Comparison of ENCODE assay signal across 9 cellular contexts in the genomic region with DNA sequence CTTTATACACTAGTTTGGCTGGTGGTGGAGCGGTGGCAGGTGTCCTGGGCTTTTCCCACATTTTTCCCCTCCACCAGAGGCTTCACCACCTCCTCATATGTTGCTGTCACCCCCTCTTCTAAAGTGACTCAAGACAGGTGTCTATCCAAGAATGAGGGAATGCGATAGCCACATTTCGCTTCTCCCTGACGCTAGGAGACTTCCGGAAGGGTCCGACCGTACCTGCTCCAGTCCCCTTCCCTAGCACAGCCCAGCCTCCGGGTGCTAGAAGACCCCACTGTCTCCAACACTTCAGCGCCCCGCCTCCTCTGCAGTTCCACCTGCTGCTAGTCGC. TPM values are rescaled to one million over a fixed set of nuclear protein-coding genes. Genes with fewer than 3 reads are reported as not detected.
DNase-seq lines count a peak whose midpoint lies in the region; ATAC-seq, FAIRE-seq and TF ChIP-seq lines count a peak whose summit lies in the region.
"Had no signal": no experiment of that assay in that cellular context is flagged by ENCODE, and none has a peak within 500 bp of the region (broad histone marks: within the 10 kb centered on the region; RNA-seq: fewer than 3 reads in every experiment).

No MANE protein-coding gene starts in this region.

- H3K27me3 ChIP-seq in BJ (ENCODE audit: control insufficient read depth, insufficient read depth, low read length) = peaks cover 3% of the 10 kb centered on the region; the same call in 1 of the 2 replicates
- no peaks in the 10 kb centered on the region for H3K27me3 ChIP-seq in MM.1S (replicated peaks; ENCODE audit: insufficient read depth, low read length)
- H3K27me3 ChIP-seq in dorsolateral prefrontal cortex = no peaks in the 10 kb centered on the region

- H3K9me3 Mint-ChIP-seq in natural killer cell treated with Interleukin-12 subunit alpha and Interleukin-12 subunit beta and Interleukin-15 and Interleukin-18, amount 100 ng/mL, for 72 hours = no peaks in the 10 kb centered on the region

- H2AFZ ChIP-seq in MM.1S (ENCODE audit: low read length) = peak overlapping the region; percentile 74; the same call in 1 of the 2 replicates

- peak overlapping the region; percentile 56 for H3K4me2 ChIP-seq in MM.1S (ENCODE audit: low read depth, low read length)

- 0 out of 2 replicates have a peak, but pooled peaks cover 6% of the 10 kb centered on the region for H4K20me1 ChIP-seq in MM.1S (ENCODE audit: insufficient read depth, low read length)

- H3K4me1 ChIP-seq in MM.1S (ENCODE audit: low read length) = peaks cover 25% of the 10 kb centered on the region

- peak overlapping the region; percentile 100 for H3K4me3 Mint-ChIP-seq in natural killer cell treated with Interleukin-12 subunit alpha and Interleukin-12 subunit beta and Interleukin-15 and Interleukin-18, amount 100 ng/mL, for 72 hours

- POLR2A ChIA-PET in BJ (lab: Charles Lee) = no interaction called here

- H3K36me3 ChIP-seq in BJ (ENCODE audit: control insufficient read depth, insufficient read depth, low read length) = peaks cover 2% of the 10 kb centered on the region; the same call in 1 of the 2 replicates
- no peaks in the 10 kb centered on the region for H3K36me3 ChIP-seq in MM.1S (replicated peaks; ENCODE audit: insufficient read depth, low read length)

- H3K9me2 ChIP-seq in MM.1S (replicated peaks; ENCODE audit: insufficient read depth, low read length) = no peaks in the 10 kb centered on the region

- peak overlapping the region; percentile 62; the same call in 1 of the 2 replicates for H3K27ac ChIP-seq in MM.1S (ENCODE audit: low read length)
- peak overlapping the region in 54 of 59 donors; percentile 26 to 96 (median 89) for H3K27ac ChIP-seq in dorsolateral prefrontal cortex

- H3K79me2 ChIP-seq in MM.1S (ENCODE audit: low read length) = peaks cover 52% of the 10 kb centered on the region

- FAIRE-seq in RCC 7860 (lab: Jason Lieb, UNC) (no peak), GM19239 (lab: Jason Lieb, UNC) (no peak)

- peak overlapping the region; percentile 85 for H3K9ac ChIP-seq in MM.1S (ENCODE audit: low read length)

- H3K36me3 Mint-ChIP-seq in natural killer cell treated with Interleukin-12 subunit alpha and Interleukin-12 subunit beta and Interleukin-15 and Interleukin-18, amount 100 ng/mL, for 72 hours = peaks cover 6% of the 10 kb centered on the region

- peaks cover 46 to 49% of the 10 kb centered on the region in 2 donors for H3K4me1 Mint-ChIP-seq in natural killer cell treated with Interleukin-12 subunit alpha and Interleukin-12 subunit beta and Interleukin-15 and Interleukin-18, amount 100 ng/mL, for 72 hours (ENCODE audit: low read depth in 2 of 2)

- peaks cover 15% of the 10 kb centered on the region for H3F3A ChIP-seq in MM.1S (ENCODE audit: insufficient read depth, low read length)

- TF ChIP-seq CTCF in BJ (IDR thresholded peaks at IDR 0.05; ENCODE audit: insufficient read depth, low read depth, low read length) (no peak), MM.1S (IDR thresholded peaks at IDR 0.05; ENCODE audit: low read length) (no peak), dorsolateral prefrontal cortex (IDR thresholded peaks at IDR 0.05 in 54 of 56, conservative IDR thresholded peaks at IDR 0.05 in 2 of 56; ENCODE audit: low read depth in 1 of 56, partially characterized antibody in 56 of 56) (no peak)

- intact Hi-C loops in dorsolateral prefrontal cortex (cut with DNase I) = loop anchor here (2.0 to 10.0 kb wide), 4 partner anchors 16 to 62 kb away; partner anchors contain the start of genes COX5A (in 1 of the 2), FAM219B (in 1 of the 2) and ULK3 (in 1 of the 2)
- intact Hi-C loops in left colon (cut with DNase I, micrococcal nuclease) = no loop called here

- no peaks in the 10 kb centered on the region for H3K27me3 Mint-ChIP-seq in natural killer cell treated with Interleukin-12 subunit alpha and Interleukin-12 subunit beta and Interleukin-15 and Interleukin-18, amount 100 ng/mL, for 72 hours

- H3K4me3 ChIP-seq in BJ (ENCODE audit: low read depth, low read length) (peak overlapping the region; percentile 85), MM.1S (ENCODE audit: low read length) (peak overlapping the region; percentile 81), dorsolateral prefrontal cortex (peak overlapping the region; percentile 67 to 100 (median 87))

- CTCF ChIA-PET in BJ (lab: Yijun Ruan, JAX) = interaction anchor here (1.6 kb wide), 1 partner anchor 16 kb away, joined by 7 read pairs; the partner anchor contains the start of gene MPI

- no peak for ATAC-seq in natural killer cell treated with Interleukin-12 subunit alpha and Interleukin-12 subunit beta and Interleukin-15 and Interleukin-18, amount 100 ng/mL, for 72 hours
- ATAC-seq in GM18868 (IDR thresholded peaks at IDR 0.05; ENCODE audit: unreplicated experiment) = no peak
- no peak for ATAC-seq in left colon

- no peak for DNase-seq in BJ (ENCODE audit: low read depth)
- no peak for DNase-seq in MM.1S
- DNase-seq in dorsolateral prefrontal cortex = no peak
- no peak for DNase-seq in natural killer cell treated with Interleukin-12 subunit alpha and Interleukin-12 subunit beta and Interleukin-15 and Interleukin-18, amount 100 ng/mL, for 72 hours (ENCODE audit: low spot score)
- DNase-seq in RCC 7860 (ENCODE audit: low spot score) = no peak
- no peak for DNase-seq in GM19239 (ENCODE audit: insufficient read length, low spot score)
- no peak for DNase-seq in left colon

- H3K9me3 ChIP-seq in MM.1S (replicated peaks; ENCODE audit: insufficient read depth, low read length) = no peaks in the 10 kb centered on the region

- H3K27ac Mint-ChIP-seq in natural killer cell treated with Interleukin-12 subunit alpha and Interleukin-12 subunit beta and Interleukin-15 and Interleukin-18, amount 100 ng/mL, for 72 hours = peak overlapping the region; percentile 98 to 99

RNA-seq across cellular contexts. Expression of gene SCAMP2, which starts 0.5 kb away (rescaled TPM):
- 144 and 192 TPM in 2 replicates for polyA plus RNA-seq in BJ (2011; rRNA removed)
- polyA minus RNA-seq in BJ (2011; rRNA and poly(A)+ RNA removed) = 64.4 and 112 TPM in 2 replicates
- total RNA-seq in dorsolateral prefrontal cortex = 10 to 100 TPM; 19.5 to 74.6 (median 41.4) TPM
- total RNA-seq in natural killer cell treated with Interleukin-12 subunit alpha and Interleukin-12 subunit beta and Interleukin-15 and Interleukin-18, amount 100 ng/mL, for 72 hours = 100 to 1,000 TPM; 109 to 111 TPM
- total RNA-seq in left colon = 100 to 1,000 TPM; 188 to 209 TPM

RNA-seq across cellular contexts. Expression of gene MPI, which starts 17.2 kb away (rescaled TPM):
- polyA plus RNA-seq in BJ (2011; rRNA removed) = 73.9 and 105 TPM in 2 replicates
- 36.4 and 62.7 TPM in 2 replicates for polyA minus RNA-seq in BJ (2011; rRNA and poly(A)+ RNA removed)
- total RNA-seq in dorsolateral prefrontal cortex (10 to 100 TPM; 41.5 to 82.0 (median 64.4) TPM), left colon (10 to 100 TPM; 62.2 to 76.7 TPM)
- total RNA-seq in natural killer cell treated with Interleukin-12 subunit alpha and Interleukin-12 subunit beta and Interleukin-15 and Interleukin-18, amount 100 ng/mL, for 72 hours = 10 to 100 TPM; 43.6 to 46.8 TPM

RNA-seq across cellular contexts. Expression of gene ULK3, which starts 29.7 kb away (rescaled TPM):
- 18.4 and 20.1 TPM in 2 replicates for polyA plus RNA-seq in BJ (2011; rRNA removed)
- polyA minus RNA-seq in BJ (2011; rRNA and poly(A)+ RNA removed) = 7.6 and 16.0 TPM in 2 replicates
- 100 to 1,000 TPM in 15 of 120 experiments, 10 to 100 TPM in 105; 55.0 to 133 (median 84.0) TPM for total RNA-seq in dorsolateral prefrontal cortex
- total RNA-seq in natural killer cell treated with Interleukin-12 subunit alpha and Interleukin-12 subunit beta and Interleukin-15 and Interleukin-18, amount 100 ng/mL, for 72 hours = 10 to 100 TPM; 39.1 to 74.7 TPM
- total RNA-seq in left colon = 10 to 100 TPM; 70.7 to 83.2 TPM

RNA-seq across cellular contexts. Expression of gene FAM219B, which starts 34.0 kb away (rescaled TPM):
- 54.7 and 66.7 TPM in 2 replicates for polyA plus RNA-seq in BJ (2011; rRNA removed)
- polyA minus RNA-seq in BJ (2011; rRNA and poly(A)+ RNA removed) = 15.9 and 23.1 TPM in 2 replicates
- total RNA-seq in dorsolateral prefrontal cortex (100 to 1,000 TPM in 83 of 120 experiments, 10 to 100 TPM in 37; 76.8 to 142 (median 107) TPM), left colon (10 to 100 TPM; 53.5 to 64.9 TPM)
- 10 to 100 TPM; 49.6 to 74.3 TPM for total RNA-seq in natural killer cell treated with Interleukin-12 subunit alpha and Interleukin-12 subunit beta and Interleukin-15 and Interleukin-18, amount 100 ng/mL, for 72 hours

RNA-seq across cellular contexts. Expression of gene CPLX3, which starts 46.2 kb away (rescaled TPM):
- polyA plus RNA-seq in BJ (2011; rRNA removed) = not detected in 2 replicates
- not detected in 2 replicates for polyA minus RNA-seq in BJ (2011; rRNA and poly(A)+ RNA removed)
- 10 to 100 TPM in 1 of 120 experiments, 1 to 10 TPM in 118, not detected in 1; 1.1 to 12.4 (median 3.8) TPM for total RNA-seq in dorsolateral prefrontal cortex
- total RNA-seq in natural killer cell treated with Interleukin-12 subunit alpha and Interleukin-12 subunit beta and Interleukin-15 and Interleukin-18, amount 100 ng/mL, for 72 hours = 1 to 10 TPM in 1 of 2 donors, under 1 TPM in 1; 0.43 to 1.7 TPM
- total RNA-seq in left colon = under 1 TPM in 1 of 2 donors, not detected in 1; 0.15 TPM
- total RNA-seq: pulmonary artery endothelial cell had no signal

Comparison
In these comparisons a context has a peak if more than half of its experiments do, and no peak if none do; other contexts are left out.
1. intact Hi-C loops: an anchor here in dorsolateral prefrontal cortex (2.0 to 10.0 kb wide); none called in left colon.